13 cellular contexts compared by ENCODE assay signal in the genomic region with DNA sequence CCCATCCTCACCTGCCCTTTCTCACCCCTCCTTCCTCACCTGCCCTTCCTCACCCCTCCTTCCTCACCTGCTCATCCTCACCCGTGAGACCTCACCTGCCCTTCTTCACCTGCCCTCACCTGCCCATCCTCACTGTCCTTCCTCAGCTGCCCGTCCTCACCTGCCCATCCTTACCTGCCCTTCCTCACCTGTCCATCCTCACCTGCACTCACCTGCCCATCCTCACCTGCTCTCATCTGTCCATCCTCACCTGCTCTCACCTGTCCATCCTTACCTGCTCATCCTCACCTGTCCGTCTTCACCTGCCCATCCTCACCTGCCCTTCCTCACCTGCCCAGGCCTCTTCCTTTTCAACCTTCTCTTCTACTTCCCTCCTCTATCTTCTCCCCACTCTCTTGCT. TPM values are rescaled to one million over a fixed set of nuclear protein-coding genes. Genes with fewer than 3 reads are reported as not detected.
DNase-seq lines count a peak whose midpoint lies in the region; ATAC-seq and TF ChIP-seq lines count a peak whose summit lies in the region.
"Had no signal": no experiment of that assay in that cellular context is flagged by ENCODE, and none has a peak within 500 bp of the region (broad histone marks: within the 10 kb centered on the region; RNA-seq: fewer than 3 reads in every experiment).

No MANE protein-coding gene starts in this region.

- H3K27ac Mint-ChIP-seq in activated naive CD8-positive, alpha-beta T cell treated with anti-CD3 and anti-CD28 coated beads, Interleukin-2, amount 10 ng/mL, durations not matched to agents 7 days and 5 days, result peak overlapping the region; percentile 54
- no peak overlapping the region for H3K27ac Mint-ChIP-seq in activated naive CD8-positive, alpha-beta T cell treated with anti-CD3 and anti-CD28 coated beads, Interleukin-2, amount 50 U/mL, for 24 hours
- peak overlapping the region; percentile 58 for H3K27ac Mint-ChIP-seq in endothelial cell (ENCODE audit: unreplicated experiment)
- H3K27ac Mint-ChIP-seq in neural progenitor cell, result no peak overlapping the region
- H3K27ac Mint-ChIP-seq: CD4-positive, alpha-beta memory T cell had no signal

- no peaks in the 10 kb centered on the region for H3K9me3 Mint-ChIP-seq in activated naive CD8-positive, alpha-beta T cell treated with anti-CD3 and anti-CD28 coated beads, Interleukin-2, amount 10 ng/mL, durations not matched to agents 7 days and 5 days
- H3K9me3 Mint-ChIP-seq in activated naive CD8-positive, alpha-beta T cell treated with anti-CD3 and anti-CD28 coated beads, Interleukin-2, amount 50 U/mL, for 24 hours, result peaks cover 4% of the 10 kb centered on the region
- H3K9me3 Mint-ChIP-seq in endothelial cell (ENCODE audit: unreplicated experiment), result no peaks in the 10 kb centered on the region
- H3K9me3 Mint-ChIP-seq in neural progenitor cell, result peaks cover 6% of the 10 kb centered on the region

- H3K27me3 ChIP-seq in neural progenitor cell, result no peaks in the 10 kb centered on the region
- H3K27me3 ChIP-seq: BE2C had no signal

- ATAC-seq in activated naive CD8-positive, alpha-beta T cell treated with anti-CD3 and anti-CD28 coated beads, Interleukin-2, amount 10 ng/mL, durations not matched to agents 7 days and 5 days (ENCODE audit: low read depth), result no peak
- ATAC-seq in activated naive CD8-positive, alpha-beta T cell treated with anti-CD3 and anti-CD28 coated beads, Interleukin-2, amount 50 U/mL, for 24 hours, result no peak

- H3K9ac ChIP-seq in neural progenitor cell, result no peak overlapping the region

- no peaks in the 10 kb centered on the region for H4K20me1 ChIP-seq in neural progenitor cell (ENCODE audit: low read depth)

- no peaks in the 10 kb centered on the region for H3K79me2 ChIP-seq in neural progenitor cell (ENCODE audit: low read depth)

- peaks cover 11% of the 10 kb centered on the region for H3K27me3 Mint-ChIP-seq in activated naive CD8-positive, alpha-beta T cell treated with anti-CD3 and anti-CD28 coated beads, Interleukin-2, amount 10 ng/mL, durations not matched to agents 7 days and 5 days
- H3K27me3 Mint-ChIP-seq in activated naive CD8-positive, alpha-beta T cell treated with anti-CD3 and anti-CD28 coated beads, Interleukin-2, amount 50 U/mL, for 24 hours, result peaks cover 14% of the 10 kb centered on the region
- H3K27me3 Mint-ChIP-seq in endothelial cell (ENCODE audit: unreplicated experiment) (peaks cover 5% of the 10 kb centered on the region), neural progenitor cell (ENCODE audit: insufficient read depth, low read depth) (peaks cover 2% of the 10 kb centered on the region)

- no peak overlapping the region for H3K4me2 ChIP-seq in neural progenitor cell

- H2AFZ ChIP-seq in neural progenitor cell (replicated peaks), result no peak overlapping the region

- no peak overlapping the region for H3K27ac ChIP-seq in neural progenitor cell
- H3K27ac ChIP-seq: C4-2B had no signal

- no peaks in the 10 kb centered on the region for H3K36me3 Mint-ChIP-seq in activated naive CD8-positive, alpha-beta T cell treated with anti-CD3 and anti-CD28 coated beads, Interleukin-2, amount 10 ng/mL, durations not matched to agents 7 days and 5 days
- H3K36me3 Mint-ChIP-seq in activated naive CD8-positive, alpha-beta T cell treated with anti-CD3 and anti-CD28 coated beads, Interleukin-2, amount 50 U/mL, for 24 hours (ENCODE audit: low read depth), result no peaks in the 10 kb centered on the region
- H3K36me3 Mint-ChIP-seq in endothelial cell (ENCODE audit: low read depth, unreplicated experiment) (peaks cover 3% of the 10 kb centered on the region), neural progenitor cell (no peaks in the 10 kb centered on the region)
- H3K36me3 Mint-ChIP-seq: CD4-positive, alpha-beta memory T cell had no signal

- no peak for DNase-seq in activated naive CD8-positive, alpha-beta T cell treated with anti-CD3 and anti-CD28 coated beads, Interleukin-2, amount 10 ng/mL, durations not matched to agents 7 days and 5 days
- no peak for DNase-seq in activated naive CD8-positive, alpha-beta T cell treated with anti-CD3 and anti-CD28 coated beads, Interleukin-2, amount 50 U/mL, for 24 hours
- no peak for DNase-seq in endothelial cell (ENCODE audit: low spot score)
- no peak for DNase-seq in neural progenitor cell (ENCODE audit: low spot score)
- DNase-seq in 8988T, result no peak
- no peak for DNase-seq in GF-D8 (lab: John Stamatoyannopoulos, UW)
- DNase-seq in dedifferentiated amniotic fluid mesenchymal stem cell (ENCODE audit: extremely low spot score), result no peak
- DNase-seq: BE2C; CD4-positive, alpha-beta memory T cell; DND-41; GDM1 had no signal

- no peaks in the 10 kb centered on the region for H3K36me3 ChIP-seq in neural progenitor cell
- H3K36me3 ChIP-seq: BE2C had no signal

- no peak overlapping the region for H3K4me3 ChIP-seq in neural progenitor cell

- no peaks in the 10 kb centered on the region for H3F3A ChIP-seq in neural progenitor cell (ENCODE audit: low read depth)

- no peaks in the 10 kb centered on the region for H3K4me1 ChIP-seq in neural progenitor cell
- H3K4me1 ChIP-seq: BE2C had no signal

- no peaks in the 10 kb centered on the region for H3K9me3 ChIP-seq in neural progenitor cell (ENCODE audit: low read depth)
- H3K9me3 ChIP-seq: BE2C had no signal

- POLR2A ChIA-PET in activated naive CD8-positive, alpha-beta T cell treated with anti-CD3 and anti-CD28 coated beads, Interleukin-2, amount 10 ng/mL, durations not matched to agents 7 days and 5 days (lab: Charles Lee), result no interaction called here

- H3K4me1 Mint-ChIP-seq in activated naive CD8-positive, alpha-beta T cell treated with anti-CD3 and anti-CD28 coated beads, Interleukin-2, amount 10 ng/mL, durations not matched to agents 7 days and 5 days, result no peaks in the 10 kb centered on the region
- H3K4me1 Mint-ChIP-seq in activated naive CD8-positive, alpha-beta T cell treated with anti-CD3 and anti-CD28 coated beads, Interleukin-2, amount 50 U/mL, for 24 hours, result no peaks in the 10 kb centered on the region
- H3K4me1 Mint-ChIP-seq in endothelial cell (ENCODE audit: unreplicated experiment) (no peaks in the 10 kb centered on the region), neural progenitor cell (no peaks in the 10 kb centered on the region)
- H3K4me1 Mint-ChIP-seq: CD4-positive, alpha-beta memory T cell had no signal

- TF ChIP-seq CTCF in endothelial cell (IDR thresholded peaks at IDR 0.05; ENCODE audit: unreplicated experiment) (no peak), neural progenitor cell (IDR thresholded peaks at IDR 0.05) (no peak)

- no peak overlapping the region for H3K4me3 Mint-ChIP-seq in activated naive CD8-positive, alpha-beta T cell treated with anti-CD3 and anti-CD28 coated beads, Interleukin-2, amount 10 ng/mL, durations not matched to agents 7 days and 5 days
- H3K4me3 Mint-ChIP-seq in activated naive CD8-positive, alpha-beta T cell treated with anti-CD3 and anti-CD28 coated beads, Interleukin-2, amount 50 U/mL, for 24 hours, result no peak overlapping the region
- peak overlapping the region; percentile 73 for H3K4me3 Mint-ChIP-seq in endothelial cell (ENCODE audit: unreplicated experiment)
- peak overlapping the region; percentile 37 for H3K4me3 Mint-ChIP-seq in neural progenitor cell
- H3K4me3 Mint-ChIP-seq: CD4-positive, alpha-beta memory T cell had no signal

RNA-seq across cellular contexts. Expression of a gene that starts 34.4 kb away (rescaled TPM):
- not detected for total RNA-seq in activated naive CD8-positive, alpha-beta T cell treated with anti-CD3 and anti-CD28 coated beads, Interleukin-2, amount 10 ng/mL, durations not matched to agents 7 days and 5 days
- total RNA-seq in endothelial cell (ENCODE audit: unreplicated experiment) (0.56 TPM), neural progenitor cell (ENCODE audit: low replicate concordance) (0.99 TPM in 1 of 2 replicates, not detected in the other)
- total RNA-seq: CD4-positive, alpha-beta memory T cell; HT1080 had no signal

Comparison
In these comparisons a context has a peak if more than half of its experiments do, and no peak if none do; other contexts are left out.
1. H3K27ac Mint-ChIP-seq: peak in activated naive CD8-positive, alpha-beta T cell treated with anti-CD3 and anti-CD28 coated beads, Interleukin-2, amount 10 ng/mL, durations not matched to agents 7 days and 5 days (single experiment) and endothelial cell (single experiment); none in activated naive CD8-positive, alpha-beta T cell treated with anti-CD3 and anti-CD28 coated beads, Interleukin-2, amount 50 U/mL, for 24 hours (single experiment) and neural progenitor cell (single experiment).
2. H3K4me3 Mint-ChIP-seq: peak in endothelial cell (single experiment) and neural progenitor cell (single experiment); none in activated naive CD8-positive, alpha-beta T cell treated with anti-CD3 and anti-CD28 coated beads, Interleukin-2, amount 10 ng/mL, durations not matched to agents 7 days and 5 days (single experiment) and activated naive CD8-positive, alpha-beta T cell treated with anti-CD3 and anti-CD28 coated beads, Interleukin-2, amount 50 U/mL, for 24 hours (single experiment).